Comparison of ENCODE assay signal across 8 cellular contexts in the genomic region with DNA sequence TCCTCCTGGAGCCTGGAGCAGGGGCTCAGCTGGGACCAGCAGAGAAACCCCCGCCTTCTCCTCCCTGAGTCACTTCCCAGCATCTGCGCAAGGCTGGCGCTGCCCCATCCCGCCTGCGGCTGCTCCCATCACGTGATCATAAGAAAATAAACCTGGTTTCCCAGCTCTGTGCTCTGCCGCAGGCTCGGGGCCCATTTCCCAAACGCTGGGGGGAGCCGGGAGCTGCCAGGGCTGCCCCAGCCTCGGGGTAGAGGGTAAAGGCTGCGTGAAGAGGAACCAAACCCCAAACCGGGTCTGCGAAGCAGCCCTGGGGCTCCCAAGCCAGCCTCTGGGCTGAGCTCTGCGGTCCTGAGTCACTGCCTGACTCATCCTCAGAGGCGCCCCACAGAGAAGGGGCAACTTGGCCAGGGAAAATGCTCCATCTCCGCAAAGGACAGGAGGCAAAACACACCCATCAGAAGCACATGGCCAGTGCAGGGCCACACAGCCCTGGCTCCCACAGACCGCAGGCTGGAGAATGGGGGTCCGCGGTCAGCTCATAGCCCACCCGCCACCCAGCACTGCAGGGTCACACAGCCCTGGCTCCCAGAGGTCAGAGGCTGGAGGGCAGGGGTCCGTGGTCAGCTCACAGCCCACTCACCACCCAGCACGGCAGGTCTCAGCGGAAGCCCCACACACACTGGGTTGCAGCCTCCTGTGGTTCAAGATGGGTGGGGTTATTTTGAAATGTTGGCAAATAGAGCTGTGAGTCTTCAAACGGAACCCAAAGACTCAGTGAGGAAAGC.
DNase-seq lines count a peak whose midpoint lies in the region; ATAC-seq and TF ChIP-seq lines count a peak whose summit lies in the region.

No MANE protein-coding gene starts in this region.

- no peaks in the 10 kb centered on the region for H3K36me3 ChIP-seq in HUES48 (ENCODE audit: control insufficient read depth, insufficient read depth, low read length)
- no peaks in the 10 kb centered on the region for H3K36me3 ChIP-seq in SK-N-MC (ENCODE audit: insufficient read depth, low read length)

- peak; percentile 92 for ATAC-seq in omental fat pad (ENCODE audit: low FRiP score)

- no peak overlapping the region for H3K4me3 ChIP-seq in HUES48 (ENCODE audit: low read depth, low read length)
- H3K4me3 ChIP-seq in SK-N-MC, result peak overlapping the region; percentile 63

- H3K9me3 ChIP-seq in HUES48 (ENCODE audit: control insufficient read depth, insufficient read depth, low read length) (no peaks in the 10 kb centered on the region), SK-N-MC (ENCODE audit: low read depth, low read length) (no peaks in the 10 kb centered on the region)

- in situ Hi-C loops in ACHN (cut with HindIII; ENCODE audit: low pct_ligation_motif_present, low pct_unique_long_range_greater_than_20kb, low sequenced_read_pairs), result no loop called here

- peak overlapping the region; percentile 15; the same call in 1 of the 2 replicates for H3K9ac ChIP-seq in HUES48 (ENCODE audit: low read depth, low read length)
- no peak overlapping the region for H3K9ac ChIP-seq in SK-N-MC (ENCODE audit: insufficient read length)

- no peak for TF ChIP-seq CTCF in omental fat pad (IDR thresholded peaks at IDR 0.05)

- DNase-seq in ACHN (peak; percentile 94), SK-N-MC (ENCODE audit: low read depth, low spot score) (peak; percentile 67), globus pallidus (ENCODE audit: low spot score) (peak; percentile 87), omental fat pad (ENCODE audit: low spot score) (peak; percentile 48), superior temporal gyrus (ENCODE audit: extremely low spot score) (peak; percentile 87)
- peak; percentile 79 for DNase-seq in activated naive CD4-positive, alpha-beta T cell treated with anti-CD3 and anti-CD28 coated beads, Interleukin-2, amount 50 U/mL, for 16 hours

- H3K27ac ChIP-seq in HUES48 (ENCODE audit: low read depth, low read length) (peak overlapping the region; percentile 92), SK-N-MC (peak overlapping the region; percentile 84)

- H3K27me3 ChIP-seq in HUES48 (ENCODE audit: control insufficient read depth, insufficient read depth, low read length), result no peaks in the 10 kb centered on the region

- peaks cover 14% of the 10 kb centered on the region for H3K4me1 ChIP-seq in HUES48 (ENCODE audit: control insufficient read depth, insufficient read depth, low read length)

- TF ChIP-seq POLR2A in GM19193 (IDR thresholded peaks at IDR 0.05; ENCODE audit: extremely low read depth, insufficient read depth, insufficient read length), result peak; percentile 54
